Comparison of ENCODE assay signal across 2 cellular contexts in the genomic region with DNA sequence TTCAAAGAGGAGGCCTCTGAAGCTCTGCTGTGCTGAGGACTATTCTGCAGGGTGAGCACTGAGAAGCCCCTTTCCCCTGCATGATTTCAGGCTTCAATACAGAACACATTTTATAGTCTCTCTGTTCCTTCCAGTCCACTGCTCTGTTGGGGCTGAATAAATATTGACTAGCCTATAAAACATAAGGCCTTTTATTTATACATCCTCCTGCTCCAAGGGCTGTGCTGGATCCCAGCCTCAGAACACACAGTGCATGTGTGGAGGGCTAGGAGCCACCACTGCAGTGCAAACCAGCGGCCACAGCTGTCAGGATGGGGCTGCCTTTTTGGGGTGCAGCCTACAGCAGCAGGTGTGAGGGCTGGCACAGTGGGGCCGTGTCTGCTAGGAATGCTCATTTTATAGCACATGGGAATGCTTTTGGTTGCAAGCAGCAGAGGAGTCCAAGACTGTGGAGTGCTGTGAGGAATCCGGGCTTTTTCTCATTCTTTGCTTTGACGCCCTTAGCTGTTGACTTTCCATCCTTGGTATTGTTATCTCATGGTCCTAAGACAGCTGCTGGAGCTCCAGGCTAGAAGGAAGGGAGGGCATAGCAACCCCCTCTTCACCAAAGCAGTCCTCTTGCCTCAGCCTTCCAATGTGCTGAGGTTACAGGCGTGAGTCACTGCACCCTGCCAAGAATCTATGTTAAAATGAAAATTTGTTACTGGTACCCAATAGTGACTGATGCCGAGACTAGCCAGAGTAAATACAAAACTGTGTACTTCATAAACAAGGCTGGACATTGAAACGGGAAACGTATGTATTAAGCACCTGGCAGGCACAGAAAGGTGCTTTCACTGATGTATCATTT.
TF ChIP-seq lines count a peak whose summit lies in the region.

No MANE protein-coding gene starts in this region.

TF ChIP-seq in SK-N-SH, 30 proteins besides CTCF, POLR2A, EP300 and RAD21 (continued from another document):
- TF ChIP-seq ZBTB33 (IDR thresholded peaks at IDR 0.05; ENCODE audit: borderline replicate concordance, low read depth) (no peak), GABPA (IDR thresholded peaks at IDR 0.05; ENCODE audit: low read depth) (no peak), YY1 (IDR thresholded peaks at IDR 0.05; ENCODE audit: low read depth) (no peak), FOXJ3 (CRISPR knock-in tag; IDR thresholded peaks at IDR 0.05) (no peak), CHD2 (IDR thresholded peaks at IDR 0.05; ENCODE audit: low read length, partially characterized antibody) (no peak), FOXM1 (IDR thresholded peaks at IDR 0.05; ENCODE audit: low read depth) (no peak), FOSL2 (IDR thresholded peaks at IDR 0.05; ENCODE audit: borderline replicate concordance, low read depth) (no peak), TAF1 (IDR thresholded peaks at IDR 0.05; ENCODE audit: borderline replicate concordance, low read depth, low read length) (no peak), ELF1 (IDR thresholded peaks at IDR 0.05) (no peak)
- TF ChIP-seq, protein P1, sequence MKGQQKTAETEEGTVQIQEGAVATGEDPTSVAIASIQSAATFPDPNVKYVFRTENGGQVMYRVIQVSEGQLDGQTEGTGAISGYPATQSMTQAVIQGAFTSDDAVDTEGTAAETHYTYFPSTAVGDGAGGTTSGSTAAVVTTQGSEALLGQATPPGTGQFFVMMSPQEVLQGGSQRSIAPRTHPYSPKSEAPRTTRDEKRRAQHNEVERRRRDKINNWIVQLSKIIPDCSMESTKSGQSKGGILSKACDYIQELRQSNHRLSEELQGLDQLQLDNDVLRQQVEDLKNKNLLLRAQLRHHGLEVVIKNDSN (IDR thresholded peaks at IDR 0.05; ENCODE audit: borderline replicate concordance, low read depth): no peak

TF ChIP-seq in WTC11, 78 proteins besides CTCF, POLR2A, EP300 and RAD21 (continued from another document):
- TF ChIP-seq, protein P2, sequence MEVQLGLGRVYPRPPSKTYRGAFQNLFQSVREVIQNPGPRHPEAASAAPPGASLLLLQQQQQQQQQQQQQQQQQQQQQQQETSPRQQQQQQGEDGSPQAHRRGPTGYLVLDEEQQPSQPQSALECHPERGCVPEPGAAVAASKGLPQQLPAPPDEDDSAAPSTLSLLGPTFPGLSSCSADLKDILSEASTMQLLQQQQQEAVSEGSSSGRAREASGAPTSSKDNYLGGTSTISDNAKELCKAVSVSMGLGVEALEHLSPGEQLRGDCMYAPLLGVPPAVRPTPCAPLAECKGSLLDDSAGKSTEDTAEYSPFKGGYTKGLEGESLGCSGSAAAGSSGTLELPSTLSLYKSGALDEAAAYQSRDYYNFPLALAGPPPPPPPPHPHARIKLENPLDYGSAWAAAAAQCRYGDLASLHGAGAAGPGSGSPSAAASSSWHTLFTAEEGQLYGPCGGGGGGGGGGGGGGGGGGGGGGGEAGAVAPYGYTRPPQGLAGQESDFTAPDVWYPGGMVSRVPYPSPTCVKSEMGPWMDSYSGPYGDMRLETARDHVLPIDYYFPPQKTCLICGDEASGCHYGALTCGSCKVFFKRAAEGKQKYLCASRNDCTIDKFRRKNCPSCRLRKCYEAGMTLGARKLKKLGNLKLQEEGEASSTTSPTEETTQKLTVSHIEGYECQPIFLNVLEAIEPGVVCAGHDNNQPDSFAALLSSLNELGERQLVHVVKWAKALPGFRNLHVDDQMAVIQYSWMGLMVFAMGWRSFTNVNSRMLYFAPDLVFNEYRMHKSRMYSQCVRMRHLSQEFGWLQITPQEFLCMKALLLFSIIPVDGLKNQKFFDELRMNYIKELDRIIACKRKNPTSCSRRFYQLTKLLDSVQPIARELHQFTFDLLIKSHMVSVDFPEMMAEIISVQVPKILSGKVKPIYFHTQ (CRISPR knock-in tag; IDR thresholded peaks at IDR 0.05): no peak
- TF ChIP-seq ZNF232 (CRISPR knock-in tag; IDR thresholded peaks at IDR 0.05) (no peak), ZSCAN18 (CRISPR knock-in tag; IDR thresholded peaks at IDR 0.05) (no peak), CBFB (CRISPR knock-in tag; IDR thresholded peaks at IDR 0.05; ENCODE audit: low read depth) (no peak), PREB (CRISPR knock-in tag; IDR thresholded peaks at IDR 0.05; ENCODE audit: borderline replicate concordance) (no peak), NR1H2 (CRISPR knock-in tag; IDR thresholded peaks at IDR 0.05) (no peak), EMX1 (CRISPR knock-in tag; IDR thresholded peaks at IDR 0.05) (no peak), JAZF1 (CRISPR knock-in tag; IDR thresholded peaks at IDR 0.05) (no peak), TCF7 (CRISPR knock-in tag; IDR thresholded peaks at IDR 0.05; ENCODE audit: low read depth) (no peak)
- TF ChIP-seq, protein P3, sequence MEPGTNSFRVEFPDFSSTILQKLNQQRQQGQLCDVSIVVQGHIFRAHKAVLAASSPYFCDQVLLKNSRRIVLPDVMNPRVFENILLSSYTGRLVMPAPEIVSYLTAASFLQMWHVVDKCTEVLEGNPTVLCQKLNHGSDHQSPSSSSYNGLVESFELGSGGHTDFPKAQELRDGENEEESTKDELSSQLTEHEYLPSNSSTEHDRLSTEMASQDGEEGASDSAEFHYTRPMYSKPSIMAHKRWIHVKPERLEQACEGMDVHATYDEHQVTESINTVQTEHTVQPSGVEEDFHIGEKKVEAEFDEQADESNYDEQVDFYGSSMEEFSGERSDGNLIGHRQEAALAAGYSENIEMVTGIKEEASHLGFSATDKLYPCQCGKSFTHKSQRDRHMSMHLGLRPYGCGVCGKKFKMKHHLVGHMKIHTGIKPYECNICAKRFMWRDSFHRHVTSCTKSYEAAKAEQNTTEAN (CRISPR knock-in tag; IDR thresholded peaks at IDR 0.05): no peak
